Comparison of ENCODE assay signal across 10 cellular contexts in genomic region chr20:34922654-34923381, GRCh38. TPM values are rescaled to one million over a fixed set of nuclear protein-coding genes. Genes with fewer than 3 reads are reported as not detected.
DNase-seq lines count a peak whose midpoint lies in the region; ATAC-seq, FAIRE-seq and TF ChIP-seq lines count a peak whose summit lies in the region.
"Had no signal": no experiment of that assay in that cellular context is flagged by ENCODE, and none has a peak within 500 bp of the region (broad histone marks: within the 10 kb centered on the region; RNA-seq: fewer than 3 reads in every experiment).

No MANE protein-coding gene starts in this region.

- H4K20me1 ChIP-seq in keratinocyte (ENCODE audit: control insufficient read depth, extremely low read depth, insufficient read depth, low read length): no peaks in the 10 kb centered on the region

- ATAC-seq in HG02981 (IDR thresholded peaks at IDR 0.05; ENCODE audit: unreplicated experiment) (no peak), HG03039 (IDR thresholded peaks at IDR 0.05; ENCODE audit: unreplicated experiment) (no peak), HG03460 (IDR thresholded peaks at IDR 0.05; ENCODE audit: unreplicated experiment) (no peak)

- H3K27ac ChIP-seq in keratinocyte (ENCODE audit: control insufficient read depth, insufficient read depth, low read length): peak overlapping the region; percentile 13
- H3K27ac ChIP-seq in thyroid gland: peak overlapping the region; percentile 9 to 82 (median 53)
- H3K27ac ChIP-seq: WERI-Rb-1 had no signal

- peaks cover 34% of the 10 kb centered on the region for H3K4me1 Mint-ChIP-seq in MCF 10A (ENCODE audit: insufficient read depth, unreplicated experiment)

- no peak overlapping the region for H3K27ac Mint-ChIP-seq in MCF 10A (ENCODE audit: low read depth, unreplicated experiment)
- H3K27ac Mint-ChIP-seq: activated naive CD8-positive, alpha-beta T cell treated with anti-CD3 and anti-CD28 coated beads for 36 hours had no signal

- no peaks in the 10 kb centered on the region for H3K9me1 ChIP-seq in keratinocyte (ENCODE audit: control insufficient read depth, extremely low read depth, insufficient read depth, low read length)

- DNase-seq in HS-27A (ENCODE audit: low read depth) (peak; percentile 72), MCF 10A (ENCODE audit: unreplicated experiment) (peak; percentile 93), keratinocyte (ENCODE audit: low read depth, low spot score) (no peak), thyroid gland (peak; percentile 13 to 45)
- DNase-seq in activated naive CD4-positive, alpha-beta T cell treated with anti-CD3 and anti-CD28 coated beads, Interleukin-2, amount 50 U/mL, for 16 hours: no peak
- DNase-seq: activated naive CD8-positive, alpha-beta T cell treated with anti-CD3 and anti-CD28 coated beads for 36 hours; WERI-Rb-1 had no signal

- H3K9ac ChIP-seq in keratinocyte (ENCODE audit: control insufficient read depth, extremely low read depth, insufficient read depth, low read length): no peak overlapping the region

- H3K9me3 ChIP-seq in keratinocyte (ENCODE audit: control insufficient read depth, low read depth, low read length): no peaks in the 10 kb centered on the region
- H3K9me3 ChIP-seq in thyroid gland: no peaks in the 10 kb centered on the region

- no TSS peak for BruUV-seq in MCF 10A (replicated peaks; lab: Mats Ljungman, UMichigan)

- CTCF ChIA-PET in MCF 10A (lab: Yijun Ruan, JAX): interaction anchor here (0.6 to 2.2 kb wide), 8 partner anchors 10 to 183 kb away, joined by 3 to 13 read pairs (median 4); partner anchors contain the start of genes ACSS2, GGT7, GSS and MYH7B

- H3K36me3 ChIP-seq in keratinocyte (ENCODE audit: control insufficient read depth in 2 of 2, extremely low read depth in 1 of 2, insufficient read depth in 2 of 2, low read length in 2 of 2) (peaks cover 27 to 59% of the 10 kb centered on the region in 2 experiments), thyroid gland (peaks cover 3 to 19% of the 10 kb centered on the region in 2 donors)

- no peaks in the 10 kb centered on the region for H3K27me3 Mint-ChIP-seq in MCF 10A (ENCODE audit: insufficient read depth, unreplicated experiment)
- H3K27me3 Mint-ChIP-seq: activated naive CD8-positive, alpha-beta T cell treated with anti-CD3 and anti-CD28 coated beads for 36 hours had no signal

- no peak overlapping the region for H3K4me3 ChIP-seq in keratinocyte (ENCODE audit: control insufficient read depth in 2 of 3, extremely low read depth in 1 of 3, insufficient read depth in 2 of 3, low read depth in 1 of 3, low read length in 3 of 3)
- H3K4me3 ChIP-seq in thyroid gland (replicated peaks in 1 of 3): no peak overlapping the region

- peak; percentile 56 for FAIRE-seq in keratinocyte (lab: Jason Lieb, UNC)

- TF ChIP-seq POLR2A in thyroid gland (IDR thresholded peaks at IDR 0.05): no peak

- H3K27me3 ChIP-seq in keratinocyte (ENCODE audit: control insufficient read depth, extremely low read depth, insufficient read depth, low read length) (no peaks in the 10 kb centered on the region), thyroid gland (no peaks in the 10 kb centered on the region)

- intact Hi-C loops in MCF 10A (cut with micrococcal nuclease): no loop called here
- intact Hi-C loops in thyroid gland (cut with DNase I): no loop called here

- no peak overlapping the region for H2AFZ ChIP-seq in keratinocyte (ENCODE audit: control insufficient read depth, low read length)

- POLR2A ChIA-PET in MCF 10A (lab: Yijun Ruan, JAX): interaction anchor here (0.6 to 4.4 kb wide), 25 partner anchors 9 to 476 kb away, joined by 3 to 51 read pairs (median 6); partner anchors contain the start of genes ACSS2, GSS and MYH7B

- H3K4me3 Mint-ChIP-seq in MCF 10A (ENCODE audit: unreplicated experiment): no peak overlapping the region
- H3K4me3 Mint-ChIP-seq: activated naive CD8-positive, alpha-beta T cell treated with anti-CD3 and anti-CD28 coated beads for 36 hours had no signal

- 85 to 87% methylated on average over 5 of the region's 5 CpGs for WGBS in thyroid gland, 2 donors

- no peaks in the 10 kb centered on the region for H3K79me2 ChIP-seq in keratinocyte (ENCODE audit: control insufficient read depth, insufficient read depth, low read length)

- H3K36me3 Mint-ChIP-seq in MCF 10A (ENCODE audit: insufficient read depth, unreplicated experiment): peaks cover 31% of the 10 kb centered on the region

- H3K4me1 ChIP-seq in keratinocyte (ENCODE audit: control insufficient read depth, extremely low read depth, insufficient read depth, low read length) (peaks cover 39% of the 10 kb centered on the region), thyroid gland (peaks cover 4 to 14% of the 10 kb centered on the region in 2 donors)

- dilution Hi-C loops in keratinocyte (cut with MboI; ENCODE audit: extremely low pct_ligation_motif_present, low sequenced_read_pairs): no loop called here

- no peaks in the 10 kb centered on the region for H3K9me3 Mint-ChIP-seq in MCF 10A (ENCODE audit: unreplicated experiment)
- H3K9me3 Mint-ChIP-seq: activated naive CD8-positive, alpha-beta T cell treated with anti-CD3 and anti-CD28 coated beads for 36 hours had no signal

- H3K4me2 ChIP-seq in keratinocyte (ENCODE audit: control insufficient read depth, extremely low read depth, insufficient read depth, low read depth, low read length): peak overlapping the region; percentile 22

- TF ChIP-seq CTCF in MCF 10A (IDR thresholded peaks at IDR 0.05; ENCODE audit: unreplicated experiment) (no peak), keratinocyte (optimal IDR thresholded peaks at IDR 0.05 in 1 of 3, IDR thresholded peaks at IDR 0.05 in 1 of 3, conservative IDR thresholded peaks at IDR 0.05 in 1 of 3; ENCODE audit: extremely low read depth in 1 of 3, insufficient read depth in 2 of 3, low read length in 3 of 3) (no peak), thyroid gland (IDR thresholded peaks at IDR 0.05) (no peak)

RNA-seq across cellular contexts. Expression of gene GSS, which starts 32.8 kb away (rescaled TPM):
- 94.6 and 115 TPM in 2 replicates for total RNA-seq in MCF 10A (2022)
- polyA plus RNA-seq in keratinocyte: 101 to 112 TPM (median 101 TPM) in 3 replicates
- 45.3 TPM for polyA plus RNA-seq in keratinocyte (2011; ENCODE audit: low read depth)
- polyA plus RNA-seq in keratinocyte (2011; cell fraction: cytosol; rRNA removed): 72.4 and 83.5 TPM in 2 replicates
- 202 and 228 TPM in 2 replicates for polyA plus RNA-seq in keratinocyte (2011; cell fraction: nucleus; rRNA removed)
- 63.4 and 75.6 TPM in 2 replicates for polyA plus RNA-seq in keratinocyte (2012; ENCODE audit: low replicate concordance)
- polyA minus RNA-seq in keratinocyte: 70.1 to 79.0 TPM (median 75.7 TPM) in 3 replicates
- polyA minus RNA-seq in keratinocyte (2011; cell fraction: cytosol; rRNA and poly(A)+ RNA removed): 35.9 TPM
- 34.3 and 51.7 TPM in 2 replicates for polyA minus RNA-seq in keratinocyte (2011; cell fraction: nucleus; rRNA and poly(A)+ RNA removed)
- 10 to 100 TPM; 45.7 to 81.8 (median 62.4) TPM for total RNA-seq in thyroid gland

RNA-seq across cellular contexts. Expression of gene MYH7B, which starts 32.9 kb away (rescaled TPM):
- total RNA-seq in MCF 10A (2022) (0.07 and 0.27 TPM in 2 replicates), thyroid gland (1 to 10 TPM in 3 of 4 donors, under 1 TPM in 1; 0.63 to 2.0 (median 1.4) TPM)
- polyA plus RNA-seq in keratinocyte: 0.01 TPM in 2 of 3 replicates, not detected in the other
- polyA plus RNA-seq in keratinocyte (2011; ENCODE audit: low read depth): 0.04 TPM
- not detected in 2 replicates for polyA plus RNA-seq in keratinocyte (2011; cell fraction: cytosol; rRNA removed)
- polyA plus RNA-seq in keratinocyte (2011; cell fraction: nucleus; rRNA removed): 0.01 and 0.04 TPM in 2 replicates
- 0.47 TPM in 1 of 2 replicates, not detected in the other for polyA plus RNA-seq in keratinocyte (2012; ENCODE audit: low replicate concordance)
- polyA minus RNA-seq in keratinocyte: 0.07 to 0.16 TPM in 2 of 3 replicates, not detected in the other
- polyA minus RNA-seq in keratinocyte (2011; cell fraction: cytosol; rRNA and poly(A)+ RNA removed): not detected
- not detected in 2 replicates for polyA minus RNA-seq in keratinocyte (2011; cell fraction: nucleus; rRNA and poly(A)+ RNA removed)

RNA-seq across cellular contexts. Expression of gene ACSS2, which starts 46.4 kb away (rescaled TPM):
- 36.6 and 42.0 TPM in 2 replicates for total RNA-seq in MCF 10A (2022)
- 79.0 to 91.9 TPM (median 90.6 TPM) in 3 replicates for polyA plus RNA-seq in keratinocyte
- polyA plus RNA-seq in keratinocyte (2011; ENCODE audit: low read depth): 35.9 TPM
- 54.8 and 62.6 TPM in 2 replicates for polyA plus RNA-seq in keratinocyte (2011; cell fraction: cytosol; rRNA removed)
- 96.5 and 108 TPM in 2 replicates for polyA plus RNA-seq in keratinocyte (2011; cell fraction: nucleus; rRNA removed)
- polyA plus RNA-seq in keratinocyte (2012; ENCODE audit: low replicate concordance): 45.3 and 70.1 TPM in 2 replicates
- 178 to 350 TPM (median 181 TPM) in 3 replicates for polyA minus RNA-seq in keratinocyte
- 115 TPM for polyA minus RNA-seq in keratinocyte (2011; cell fraction: cytosol; rRNA and poly(A)+ RNA removed)
- polyA minus RNA-seq in keratinocyte (2011; cell fraction: nucleus; rRNA and poly(A)+ RNA removed): 63.4 and 83.8 TPM in 2 replicates
- 10 to 100 TPM; 48.5 to 89.6 (median 68.1) TPM for total RNA-seq in thyroid gland

RNA-seq across cellular contexts. Expression of gene GGT7, which starts 50.2 kb away (rescaled TPM):
- 2.5 and 3.2 TPM in 2 replicates for total RNA-seq in MCF 10A (2022)
- 4.7 to 6.5 TPM (median 5.0 TPM) in 3 replicates for polyA plus RNA-seq in keratinocyte
- 2.1 TPM for polyA plus RNA-seq in keratinocyte (2011; ENCODE audit: low read depth)
- 1.8 and 3.5 TPM in 2 replicates for polyA plus RNA-seq in keratinocyte (2011; cell fraction: cytosol; rRNA removed)
- 11.3 and 13.5 TPM in 2 replicates for polyA plus RNA-seq in keratinocyte (2011; cell fraction: nucleus; rRNA removed)
- polyA plus RNA-seq in keratinocyte (2012; ENCODE audit: low replicate concordance): 5.5 and 6.2 TPM in 2 replicates
- 4.1 to 4.4 TPM (median 4.3 TPM) in 3 replicates for polyA minus RNA-seq in keratinocyte
- polyA minus RNA-seq in keratinocyte (2011; cell fraction: cytosol; rRNA and poly(A)+ RNA removed): 7.7 TPM
- polyA minus RNA-seq in keratinocyte (2011; cell fraction: nucleus; rRNA and poly(A)+ RNA removed): 9.9 and 10.3 TPM in 2 replicates
- total RNA-seq in thyroid gland: 10 to 100 TPM; 24.1 to 41.1 (median 37.6) TPM

Comparison
In these comparisons a context has a peak if more than half of its experiments do, and no peak if none do; other contexts are left out.
1. DNase-seq: peak in HS-27A (single experiment), MCF 10A (single experiment) and thyroid gland (2 of 2); none in keratinocyte (single experiment) and activated naive CD4-positive, alpha-beta T cell treated with anti-CD3 and anti-CD28 coated beads, Interleukin-2, amount 50 U/mL, for 16 hours (single experiment).